Comparison of ENCODE assay signal across 8 cellular contexts in genomic region chrX:48801281-48802088, GRCh38. TPM values are rescaled to one million over a fixed set of nuclear protein-coding genes. Genes with fewer than 3 reads are reported as not detected.
A peak's percentile ranks its signal among the peaks of the same experiment; 100 is the strongest.
DNase-seq lines count a peak whose midpoint lies in the region; ATAC-seq, FAIRE-seq and TF ChIP-seq lines count a peak whose summit lies in the region.

Gene HDAC6 (plus strand): TSS chrX:48802067. CDS start chrX:48802693, 626 bp downstream.

- no peak for TF ChIP-seq CTCF in WI38 (IDR thresholded peaks at IDR 0.05; ENCODE audit: low read depth, low read length)
- no peak for TF ChIP-seq CTCF in bronchial epithelial cell (IDR thresholded peaks at IDR 0.05; ENCODE audit: insufficient read depth, low read length, severe bottlenecking)

- in situ Hi-C loops in ACHN (cut with HindIII; ENCODE audit: low pct_ligation_motif_present, low pct_unique_long_range_greater_than_20kb, low sequenced_read_pairs): no loop called here

- H3K9me3 ChIP-seq in iPS-20b (ENCODE audit: insufficient read depth, low read depth, low read length) (no peaks in the 10 kb centered on the region), small intestine (ENCODE audit: control insufficient read depth, low read depth) (no peaks in the 10 kb centered on the region)

- peak; percentile 85 for ATAC-seq in GM18873 (IDR thresholded peaks at IDR 0.05; ENCODE audit: low FRiP score, unreplicated experiment)
- peak; percentile 82 for ATAC-seq in HG03139 (IDR thresholded peaks at IDR 0.05; ENCODE audit: unreplicated experiment)

- no peaks in the 10 kb centered on the region for H3K27me3 ChIP-seq in bronchial epithelial cell (ENCODE audit: control insufficient read depth, insufficient read depth, low read length)
- H3K27me3 ChIP-seq in iPS-20b (ENCODE audit: insufficient read depth, low read length): no peaks in the 10 kb centered on the region
- no peaks in the 10 kb centered on the region for H3K27me3 ChIP-seq in small intestine (ENCODE audit: control insufficient read depth in 2 of 2, insufficient read depth in 2 of 2, low read length in 2 of 2)

- H3K27ac ChIP-seq in iPS-20b (ENCODE audit: low read length): peak within 1 kb of the TSS; percentile 96
- H3K27ac ChIP-seq in small intestine (ENCODE audit: low read depth in 1 of 2, low read length in 1 of 2): peak within 1 kb of the TSS; percentile 83 to 100

- DNase-seq in ACHN: peak; percentile 93
- peak; percentile 100 for DNase-seq in NCI-H2227 (lab: John Stamatoyannopoulos, UW; ENCODE audit: unreplicated experiment)
- DNase-seq in bronchial epithelial cell (ENCODE audit: low read depth): peak; percentile 94
- peak; percentile 98 for DNase-seq in small intestine

- H3K36me3 ChIP-seq in bronchial epithelial cell (ENCODE audit: control insufficient read depth, insufficient read depth, low read length): peaks cover 3% of the 10 kb centered on the region
- peaks cover 26% of the 10 kb centered on the region; the same call in 1 of the 2 replicates for H3K36me3 ChIP-seq in iPS-20b (ENCODE audit: insufficient read depth, low read depth, low read length)
- peaks cover 0 to 3% of the 10 kb centered on the region in 2 donors for H3K36me3 ChIP-seq in small intestine (ENCODE audit: control insufficient read depth in 2 of 2, insufficient read depth in 2 of 2, low read length in 2 of 2)

- H3K4me3 ChIP-seq in WI38 (ENCODE audit: low read depth, low read length) (peak within 1 kb of the TSS; percentile 62), bronchial epithelial cell (ENCODE audit: low read depth, low read length) (peak within 1 kb of the TSS; percentile 67), iPS-20b (ENCODE audit: low read length) (peak within 1 kb of the TSS; percentile 91), small intestine (ENCODE audit: low read depth in 1 of 2, low read length in 2 of 2) (peak within 1 kb of the TSS; percentile 51 to 54)

- 0 to 40% (median 14%) methylated on average over 55 to 89 of the region's 89 CpGs for WGBS in small intestine, 3 donors

- H3K9ac ChIP-seq in iPS-20b (ENCODE audit: low read depth, low read length): peak within 1 kb of the TSS; percentile 96

- 0 out of 2 replicates have a peak, but pooled peaks cover 3% of the 10 kb centered on the region for H3K4me1 ChIP-seq in iPS-20b (ENCODE audit: insufficient read depth, low read length)
- no peaks in the 10 kb centered on the region for H3K4me1 ChIP-seq in small intestine (ENCODE audit: control insufficient read depth in 2 of 2, insufficient read depth in 1 of 2, low read depth in 1 of 2, low read length in 1 of 2)

- no peak for FAIRE-seq in bronchial epithelial cell (lab: Jason Lieb, UNC)
- no peak for FAIRE-seq in small intestine (lab: Jason Lieb, UNC)

RNA-seq across cellular contexts. Expression of gene HDAC6, which starts in this region (rescaled TPM):
- total RNA-seq in bronchial epithelial cell: 33.2 and 36.2 TPM in 2 replicates
- polyA plus RNA-seq in small intestine: 100 to 1,000 TPM in 1 of 3 donors, 10 to 100 TPM in 2; 51.5 to 110 (median 95.7) TPM

Comparison
In these comparisons a context has a peak if more than half of its experiments do, and no peak if none do; other contexts are left out.
1. Peak in every context shown above with its lines: DNase-seq, ATAC-seq, H3K4me3 ChIP-seq and H3K27ac ChIP-seq.